28 cellular contexts compared by ENCODE assay signal in the genomic region with DNA sequence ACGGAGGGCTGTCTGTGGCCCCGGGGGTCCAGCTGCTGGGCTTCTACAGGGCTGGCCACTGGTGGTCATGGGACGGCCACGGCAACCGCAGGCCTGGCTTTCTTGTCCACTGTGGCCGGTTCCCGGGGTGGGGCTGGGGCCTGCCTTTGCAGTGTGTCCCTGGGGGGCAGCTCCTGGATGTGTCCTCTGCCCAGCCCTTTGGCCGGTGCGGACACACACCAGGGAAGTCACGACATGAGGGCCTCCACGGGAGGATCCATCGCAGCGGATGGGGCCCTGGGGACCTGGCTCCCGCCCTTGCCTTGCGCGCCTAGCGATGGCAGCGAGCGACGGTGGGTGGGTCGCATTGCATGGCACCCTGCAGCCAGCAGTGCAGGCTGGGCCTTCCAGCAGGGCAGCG. TPM values are rescaled to one million over a fixed set of nuclear protein-coding genes. Genes with fewer than 3 reads are reported as not detected.
DNase-seq lines count a peak whose midpoint lies in the region; ATAC-seq, FAIRE-seq and TF ChIP-seq lines count a peak whose summit lies in the region.
"Had no signal": no experiment of that assay in that cellular context is flagged by ENCODE, and none has a peak within 500 bp of the region (broad histone marks: within the 10 kb centered on the region; RNA-seq: fewer than 3 reads in every experiment).

No MANE protein-coding gene starts in this region.

- H2AK5ac ChIP-seq in trophoblast cell (ENCODE audit: low read length) (no peak overlapping the region), H9 (ENCODE audit: insufficient read length, low read length) (no peak overlapping the region)

- H4K8ac ChIP-seq in trophoblast cell (ENCODE audit: low read depth, low read length) (no peak overlapping the region), H9 (replicated peaks; ENCODE audit: insufficient read length, low read depth, low read length) (no peak overlapping the region)

- no CpG with 5 or more reads among the region's 22 CpGs for WGBS in trophoblast cell (ENCODE audit: extremely low coverage, insufficient coverage, insufficient read length)
- WGBS in psoas muscle, 3 donors: 92 to 94% (median 92%) methylated on average over 21 to 22 of the region's 22 CpGs
- no CpG with 5 or more reads among the region's 22 CpGs for WGBS in H9 (ENCODE audit: extremely low coverage, insufficient read length, low lambda C conversion rate)

- H2BK12ac ChIP-seq in trophoblast cell (ENCODE audit: low read length) (no peak overlapping the region), H9 (ENCODE audit: insufficient read length, low read depth, low read length) (no peak overlapping the region)

- no peak overlapping the region for H3T11ph ChIP-seq in H9 (ENCODE audit: low read length)

- no peaks in the 10 kb centered on the region for H3K9me3 Mint-ChIP-seq in H9
- H3K9me3 Mint-ChIP-seq: CD4-positive, alpha-beta T cell had no signal

- DNase-seq in GM12891 (ENCODE audit: insufficient read length, low spot score): no peak
- DNase-seq in caudate nucleus (lab: John Stamatoyannopoulos, UW): no peak
- no peak for DNase-seq in trophoblast cell
- DNase-seq in coronary artery (ENCODE audit: low spot score): no peak
- DNase-seq in psoas muscle: no peak
- no peak for DNase-seq in H9
- DNase-seq: CD4-positive, alpha-beta T cell; DMS53; GOT3; IMR-90; MM.1S; NCI-H1048; NCI-H1417; NCI-H1694; NCI-H2029 treated with DMSO at 0.1 percent for 48 hours; NCI-H2227 treated with DMSO at 0.1 percent for 48 hours; NCI-H526 treated with DMSO at 0.1 percent for 48 hours; RPMI8226; SHP77 had no signal

- intact Hi-C loops in psoas muscle (cut with DNase I): no loop called here

- no peak overlapping the region for H3K4ac ChIP-seq in trophoblast cell (ENCODE audit: low read depth, low read length)
- H3K4ac ChIP-seq in H9 (ENCODE audit: low read depth, low read length): no peak overlapping the region

- H3K79me2 ChIP-seq in trophoblast cell (ENCODE audit: control insufficient read depth, insufficient read depth, low read length, poor library complexity) (no peaks in the 10 kb centered on the region), H9 (ENCODE audit: insufficient read depth, low read length) (no peaks in the 10 kb centered on the region)

- no peak overlapping the region for H3K56ac ChIP-seq in H9 (ENCODE audit: insufficient read length, low read depth, low read length)

- no peak overlapping the region for H3K23ac ChIP-seq in trophoblast cell (ENCODE audit: low read length)
- no peak overlapping the region for H3K23ac ChIP-seq in H9 (ENCODE audit: insufficient read length, low read depth, low read length)

- no peak for TF ChIP-seq CTCF in coronary artery (IDR thresholded peaks at IDR 0.05)
- TF ChIP-seq CTCF in psoas muscle (IDR thresholded peaks at IDR 0.05): no peak
- TF ChIP-seq CTCF in H9 (conservative IDR thresholded peaks at IDR 0.05): no peak

- no peak for ATAC-seq in psoas muscle
- ATAC-seq: HCT116 had no signal

- H3K4me1 ChIP-seq in trophoblast cell (ENCODE audit: control insufficient read depth in 1 of 2, insufficient read depth in 2 of 2, low read length in 2 of 2) (no peaks in the 10 kb centered on the region), psoas muscle (no peaks in the 10 kb centered on the region), H9 (ENCODE audit: insufficient read depth, low read length) (no peaks in the 10 kb centered on the region)
- H3K4me1 ChIP-seq: BLaER1 had no signal

- H3K27ac Mint-ChIP-seq in H9: no peak overlapping the region
- H3K27ac Mint-ChIP-seq: CD4-positive, alpha-beta T cell had no signal

- H2BK15ac ChIP-seq in H9 (ENCODE audit: low read depth, low read length): no peak overlapping the region

- no peak for FAIRE-seq in GM12891 (lab: Jason Lieb, UNC)
- FAIRE-seq: A204.1 had no signal

- H3K4me3 Mint-ChIP-seq in H9: no peak overlapping the region
- H3K4me3 Mint-ChIP-seq: CD4-positive, alpha-beta T cell had no signal

- H4K20me1 ChIP-seq in H9 (ENCODE audit: control insufficient read depth, insufficient read depth, insufficient read length): no peaks in the 10 kb centered on the region

- H2BK120ac ChIP-seq in trophoblast cell (ENCODE audit: insufficient read depth, low read length, poor library complexity) (no peak overlapping the region), H9 (ENCODE audit: low read depth, low read length, poor library complexity, severe bottlenecking) (no peak overlapping the region)

- H3K4me3 ChIP-seq in trophoblast cell (ENCODE audit: low read depth, low read length): peak overlapping the region; percentile 23
- no peak overlapping the region for H3K4me3 ChIP-seq in coronary artery
- no peak overlapping the region for H3K4me3 ChIP-seq in psoas muscle
- H3K4me3 ChIP-seq: BLaER1 had no signal

- H4K12ac ChIP-seq in trophoblast cell (ENCODE audit: low read depth, low read length): no peak overlapping the region

- H2AFZ ChIP-seq in trophoblast cell (ENCODE audit: insufficient read depth, low read length, poor library complexity) (no peak overlapping the region), H9 (ENCODE audit: low read length) (no peak overlapping the region)

- H3K27ac ChIP-seq in caudate nucleus (ENCODE audit: low read depth, low read length) (peak overlapping the region; percentile 16), trophoblast cell (ENCODE audit: low read depth, low read length) (no peak overlapping the region), coronary artery (no peak overlapping the region), psoas muscle (no peak overlapping the region), H9 (ENCODE audit: insufficient read length, low read depth, low read length) (no peak overlapping the region)
- H3K27ac ChIP-seq: BLaER1, KMS-11 had no signal

- no peaks in the 10 kb centered on the region for H3K4me1 Mint-ChIP-seq in H9

- no peak overlapping the region for H4K91ac ChIP-seq in trophoblast cell (ENCODE audit: low read depth, low read length)
- no peak overlapping the region for H4K91ac ChIP-seq in H9 (ENCODE audit: insufficient read length, low read depth, low read length)

- H3K27me3 Mint-ChIP-seq in H9 (ENCODE audit: low read depth): no peaks in the 10 kb centered on the region
- H3K27me3 Mint-ChIP-seq: CD4-positive, alpha-beta T cell had no signal

- no peak overlapping the region for H3K9ac ChIP-seq in trophoblast cell (ENCODE audit: low read length)
- H3K9ac ChIP-seq in H9 (ENCODE audit: extremely low read depth, insufficient read length, low read length): no peak overlapping the region
- H3K9ac ChIP-seq: BLaER1, KMS-11 had no signal

- peaks cover 12% of the 10 kb centered on the region for H3K9me3 ChIP-seq in trophoblast cell (ENCODE audit: insufficient read depth, low read depth, low read length)
- H3K9me3 ChIP-seq in psoas muscle: no peaks in the 10 kb centered on the region
- H3K9me3 ChIP-seq in H9 (ENCODE audit: control insufficient read depth, low read depth, low read length): no peaks in the 10 kb centered on the region
- H3K9me3 ChIP-seq: BLaER1 had no signal

- no peak overlapping the region for H2BK20ac ChIP-seq in H9 (ENCODE audit: low read depth, low read length, poor library complexity, severe bottlenecking)

- H3K79me1 ChIP-seq in trophoblast cell (ENCODE audit: low read length) (no peaks in the 10 kb centered on the region), H9 (ENCODE audit: insufficient read depth, low read depth, low read length, poor library complexity, severe bottlenecking) (no peaks in the 10 kb centered on the region)

- TF ChIP-seq POLR2A in GM12891 (IDR thresholded peaks at IDR 0.05; ENCODE audit: low read depth, low read length): no peak; the same call in 1 of the 2 replicates

- peaks cover 80 to 89% of the 10 kb centered on the region in 2 experiments for H3K36me3 ChIP-seq in trophoblast cell (ENCODE audit: control insufficient read depth in 1 of 2, insufficient read depth in 2 of 2, low read length in 2 of 2)
- peaks cover 0 to 43% of the 10 kb centered on the region in 2 donors for H3K36me3 ChIP-seq in psoas muscle (ENCODE audit: insufficient read depth in 1 of 2, low read depth in 1 of 2)

- H3K14ac ChIP-seq in trophoblast cell (ENCODE audit: low read length): no peak overlapping the region
- no peak overlapping the region for H3K14ac ChIP-seq in H9 (ENCODE audit: insufficient read depth, low read length)

- H4K5ac ChIP-seq in H9 (ENCODE audit: insufficient read length, low read depth, low read length): no peak overlapping the region

- H3K36me3 Mint-ChIP-seq in H9 (ENCODE audit: insufficient read depth in 1 of 3, low read depth in 3 of 3): peaks cover 3 to 15% (median 12%) of the 10 kb centered on the region in 3 experiments

- H2BK5ac ChIP-seq in trophoblast cell (ENCODE audit: low read depth, low read length, poor library complexity) (no peak overlapping the region), H9 (ENCODE audit: insufficient read length, low read length) (no peak overlapping the region)

- no peak overlapping the region for H3K4me2 ChIP-seq in trophoblast cell (ENCODE audit: low read length)
- H3K4me2 ChIP-seq in H9 (ENCODE audit: insufficient read depth, insufficient read length, low read length): no peak overlapping the region
- H3K4me2 ChIP-seq: BLaER1, KMS-11 had no signal

- no peaks in the 10 kb centered on the region for H3K27me3 ChIP-seq in trophoblast cell (ENCODE audit: insufficient read depth, low read length)
- no peaks in the 10 kb centered on the region for H3K27me3 ChIP-seq in psoas muscle (ENCODE audit: insufficient read depth in 3 of 3, low read length in 2 of 3)
- no peaks in the 10 kb centered on the region for H3K27me3 ChIP-seq in H9 (ENCODE audit: insufficient read depth, low read length)
- H3K27me3 ChIP-seq: BLaER1 had no signal

- no peaks in the 10 kb centered on the region for H3K23me2 ChIP-seq in H9 (ENCODE audit: insufficient read length, low read depth, low read length, poor library complexity, severe bottlenecking)

- no peak overlapping the region for H3K18ac ChIP-seq in trophoblast cell (ENCODE audit: low read length)
- no peak overlapping the region for H3K18ac ChIP-seq in H9 (ENCODE audit: insufficient read length, low read depth, low read length)

RNA-seq across cellular contexts. Expression of a gene that starts 18.0 kb away (rescaled TPM):
- 161 TPM for polyA plus RNA-seq in GM12891 (2012; ENCODE audit: low read depth, missing spikeins)
- polyA plus RNA-seq in trophoblast cell (2013): 82.7 and 83.7 TPM in 2 replicates
- 10 to 100 TPM; 17.8 to 33.6 (median 27.7) TPM for total RNA-seq in psoas muscle
- polyA plus RNA-seq in psoas muscle: 10 to 100 TPM in 2 of 3 donors, 1 to 10 TPM in 1; 9.2 to 21.2 (median 13.7) TPM
- 105 and 107 TPM in 2 replicates for total RNA-seq in H9 (2021)

RNA-seq across cellular contexts. Expression of a gene that starts 21.3 kb away (rescaled TPM):
- 21.5 TPM for polyA plus RNA-seq in GM12891 (2012; ENCODE audit: low read depth, missing spikeins)
- 8.3 and 10.1 TPM in 2 replicates for polyA plus RNA-seq in trophoblast cell (2013)
- total RNA-seq in psoas muscle (10 to 100 TPM in 2 of 4 donors, 1 to 10 TPM in 2; 8.3 to 10.5 (median 9.7) TPM), H9 (2021) (16.9 and 17.0 TPM in 2 replicates)
- polyA plus RNA-seq in psoas muscle: 10 to 100 TPM in 2 of 3 donors, 1 to 10 TPM in 1; 9.9 to 13.7 (median 10.1) TPM

RNA-seq across cellular contexts. Expression of a gene that starts 32.2 kb away (rescaled TPM):
- polyA plus RNA-seq in GM12891 (2012; ENCODE audit: low read depth, missing spikeins): 0.10 TPM
- 0.18 and 0.21 TPM in 2 replicates for polyA plus RNA-seq in trophoblast cell (2013)
- total RNA-seq in psoas muscle (under 1 TPM in 1 of 4 donors, not detected in 3; 0.19 TPM), H9 (2021) (0.17 and 0.39 TPM in 2 replicates)
- polyA plus RNA-seq in psoas muscle: under 1 TPM; 0.01 to 0.17 (median 0.04) TPM
- total RNA-seq: Daoy, IMR-90, NCI-H460, SK-MEL-5 had no signal
- polyA plus RNA-seq: AG04450 had no signal

RNA-seq across cellular contexts. Expression of a gene that starts 35.5 kb away (rescaled TPM):
- 7.6 TPM for polyA plus RNA-seq in GM12891 (2012; ENCODE audit: low read depth, missing spikeins)
- polyA plus RNA-seq in trophoblast cell (2013): 0.01 and 0.03 TPM in 2 replicates
- total RNA-seq in psoas muscle (1 to 10 TPM in 1 of 4 donors, under 1 TPM in 3; 0.69 to 1.7 (median 0.84) TPM), H9 (2021) (0.11 and 0.68 TPM in 2 replicates)
- under 1 TPM; 0.08 to 0.76 (median 0.31) TPM for polyA plus RNA-seq in psoas muscle
- total RNA-seq: G401, IMR-90 had no signal
- polyA plus RNA-seq: AG04450, IMR-90 had no signal

RNA-seq across cellular contexts. Expression of a gene that starts 56.2 kb away (rescaled TPM):
- polyA plus RNA-seq in GM12891 (2012; ENCODE audit: low read depth, missing spikeins): not detected
- 0.42 and 0.48 TPM in 2 replicates for polyA plus RNA-seq in trophoblast cell (2013)
- total RNA-seq in psoas muscle (not detected), H9 (2021) (0.70 and 0.77 TPM in 2 replicates)
- not detected for polyA plus RNA-seq in psoas muscle
- total RNA-seq: CD4-positive, alpha-beta T cell; Daoy; IMR-90; NCI-H460; SK-MEL-5 had no signal
- polyA plus RNA-seq: AG04450, IMR-90 had no signal
